11 cellular contexts compared by ENCODE assay signal in the genomic region with DNA sequence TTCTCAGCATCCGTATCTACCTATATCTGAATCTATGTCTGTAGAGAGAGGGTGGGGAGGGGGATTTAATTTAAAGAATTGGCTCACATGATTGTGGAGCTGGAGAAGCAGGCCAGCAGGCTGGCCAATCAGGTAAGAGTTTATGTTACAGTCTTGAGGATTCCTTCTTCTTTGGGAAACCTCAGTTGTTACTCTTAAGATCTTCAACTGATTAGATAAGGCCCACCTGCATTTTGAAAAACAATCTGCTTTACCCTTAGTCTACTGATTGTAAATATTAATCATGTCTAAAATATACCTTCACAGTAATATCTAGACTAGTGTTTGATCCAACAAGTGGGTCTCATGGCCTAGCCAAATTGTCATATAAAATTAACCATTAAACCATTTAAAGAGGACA.
"Had no signal": no experiment of that assay in that cellular context is flagged by ENCODE, and none has a peak within 500 bp of the region (broad histone marks: within the 10 kb centered on the region; RNA-seq: fewer than 3 reads in every experiment).

No MANE protein-coding gene starts in this region.

- H3K4me3 Mint-ChIP-seq: GM23338, H9, HFFc6 had no signal

- H3K4me3 ChIP-seq: GM23248, GM23338, HAP-1 had no signal

- H3K4me1 ChIP-seq: HAP-1 had no signal

- H2AFZ ChIP-seq: GM23248, GM23338 had no signal

- H3K9ac ChIP-seq: GM23248 had no signal

- FAIRE-seq: H1, H54 had no signal

- ATAC-seq: GM23338, HCT116 had no signal

- H3K27ac Mint-ChIP-seq: GM23338, H9, HFFc6 had no signal

- H3K27ac ChIP-seq: GM23248 had no signal

- DNase-seq: GOT3, H7, H9, HCEC 1CT had no signal

- H3K4me2 ChIP-seq: GM23338 had no signal

- H3K36me3 ChIP-seq: HAP-1 had no signal

- H3K9me3 ChIP-seq: HAP-1 had no signal
